Comparison of ENCODE assay signal across 1 cellular context in genomic region chr4:15652191-15652590, GRCh38.
TF ChIP-seq lines count a peak whose summit lies in the region.

No MANE protein-coding gene starts in this region.

TF ChIP-seq in K562, 482 proteins besides CTCF, POLR2A, EP300 and RAD21:
- TF ChIP-seq PPARD (CRISPR knock-in tag; IDR thresholded peaks at IDR 0.05), result no peak
- TF ChIP-seq NR2C2 (CRISPR knock-in tag; IDR thresholded peaks at IDR 0.05), result no peak
- no peak for TF ChIP-seq NR2C2 (tag; IDR thresholded peaks at IDR 0.05)
- peak; percentile 14; the same call in 1 of the 2 replicates for TF ChIP-seq HMBOX1 (IDR thresholded peaks at IDR 0.05)
- TF ChIP-seq ZFX (CRISPR knock-in tag; IDR thresholded peaks at IDR 0.05), result peak; percentile 39
TF ChIP-seq in K562: peak in this region for 2.
